In the genomic region with DNA sequence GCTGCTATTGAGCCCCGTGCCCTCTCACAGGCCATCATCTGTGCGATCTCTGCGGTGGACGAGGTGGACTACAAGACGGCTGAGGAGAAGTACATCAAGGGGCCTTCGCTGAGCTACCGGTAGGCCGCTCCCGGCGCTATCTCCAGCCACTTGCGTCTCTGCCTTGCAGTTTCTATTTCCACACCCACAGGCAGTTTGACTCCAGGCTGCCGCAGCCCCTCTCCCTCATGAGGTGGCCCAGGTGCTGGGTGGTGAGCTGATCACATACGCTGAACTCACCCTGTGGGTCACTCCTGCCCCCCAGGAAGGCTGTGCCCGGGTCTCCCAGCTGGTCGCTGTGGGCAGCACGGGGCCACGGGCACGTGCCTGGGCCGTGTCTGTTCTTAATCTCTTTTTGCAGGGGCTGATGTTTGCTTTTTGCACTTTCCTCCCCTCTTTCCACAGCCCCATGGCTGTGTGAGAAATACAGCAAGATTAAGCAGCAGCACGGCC, we compare ENCODE assay signal across 1 cellular context.
TF ChIP-seq lines count a peak whose summit lies in the region.

No MANE protein-coding gene starts in this region.

TF ChIP-seq in K562, 482 proteins besides CTCF, POLR2A, EP300 and RAD21:
- TF ChIP-seq RBFOX2 (IDR thresholded peaks at IDR 0.05; ENCODE audit: low read depth, low read length) (peak; percentile 29; the same call in 1 of the 2 replicates), ZNF121 (CRISPR knock-in tag; conservative IDR thresholded peaks at IDR 0.05) (no peak)
